11 cellular contexts compared by ENCODE assay signal in the genomic region with DNA sequence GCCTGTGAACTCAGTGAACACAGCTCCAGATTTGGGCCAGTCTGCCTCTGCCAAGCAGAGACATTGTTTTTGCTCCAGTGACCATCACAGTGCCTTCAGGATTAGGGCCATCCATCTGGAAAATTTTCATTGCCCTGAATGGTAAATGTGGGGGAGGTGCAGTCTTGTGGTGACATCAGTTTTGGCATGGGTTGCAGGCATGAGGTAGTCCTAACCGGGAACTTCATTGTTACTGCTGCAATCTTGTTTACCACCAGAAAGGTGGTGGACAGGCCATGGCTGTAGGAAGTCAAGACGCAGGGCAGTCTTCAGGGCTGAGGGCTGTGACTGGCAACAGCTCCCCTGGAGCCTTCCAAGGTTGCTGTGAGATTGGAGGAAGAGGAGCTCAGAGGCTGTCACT.
DNase-seq lines count a peak whose midpoint lies in the region; ATAC-seq, FAIRE-seq and TF ChIP-seq lines count a peak whose summit lies in the region.
"Had no signal": no experiment of that assay in that cellular context is flagged by ENCODE, and none has a peak within 500 bp of the region (broad histone marks: within the 10 kb centered on the region; RNA-seq: fewer than 3 reads in every experiment).

No MANE protein-coding gene starts in this region.

- no peaks in the 10 kb centered on the region for H3K9me3 Mint-ChIP-seq in stimulated activated naive B cell treated with anti-CD40 and anti-IgM and Interleukin-4, amounts not matched to agents 10 μg/mL and 1 μg/mL and 100 μg/mL, for 72 hours

- no peak for TF ChIP-seq CTCF in astrocyte of the cerebellum (IDR thresholded peaks at IDR 0.05; ENCODE audit: low read depth, low read length, missing control alignments)
- TF ChIP-seq CTCF in D721Med (IDR thresholded peaks at IDR 0.05; ENCODE audit: insufficient read depth, missing control alignments): no peak

- peaks cover 3 to 5% of the 10 kb centered on the region in 2 donors for H3K27me3 Mint-ChIP-seq in stimulated activated naive B cell treated with anti-CD40 and anti-IgM and Interleukin-4, amounts not matched to agents 10 μg/mL and 1 μg/mL and 100 μg/mL, for 72 hours

- no peak overlapping the region for H3K4me3 Mint-ChIP-seq in stimulated activated naive B cell treated with anti-CD40 and anti-IgM and Interleukin-4, amounts not matched to agents 10 μg/mL and 1 μg/mL and 100 μg/mL, for 72 hours

- no peak for ATAC-seq in stimulated activated naive B cell treated with anti-CD40 and anti-IgM and Interleukin-4, amounts not matched to agents 10 μg/mL and 1 μg/mL and 100 μg/mL, for 72 hours (replicated peaks)

- peak overlapping the region; percentile 69 for H3K27ac Mint-ChIP-seq in stimulated activated naive B cell treated with anti-CD40 and anti-IgM and Interleukin-4, amounts not matched to agents 10 μg/mL and 1 μg/mL and 100 μg/mL, for 72 hours

- peaks cover 32 to 52% of the 10 kb centered on the region in 2 donors for H3K4me1 Mint-ChIP-seq in stimulated activated naive B cell treated with anti-CD40 and anti-IgM and Interleukin-4, amounts not matched to agents 10 μg/mL and 1 μg/mL and 100 μg/mL, for 72 hours

- FAIRE-seq in GM19239 (lab: Jason Lieb, UNC) (peak; percentile 53), D721Med (lab: Jason Lieb, UNC) (no peak)
- FAIRE-seq: H1 had no signal

- DNase-seq in GM19239 (ENCODE audit: insufficient read length, low spot score): no peak
- DNase-seq in astrocyte of the cerebellum (ENCODE audit: low read depth): peak; percentile 70
- peak; percentile 53 for DNase-seq in inferior parietal cortex (ENCODE audit: extremely low spot score)
- DNase-seq in stimulated activated naive B cell treated with anti-CD40 and anti-IgM and Interleukin-4, amounts not matched to agents 10 μg/mL and 1 μg/mL and 100 μg/mL, for 72 hours: no peak
- no peak for DNase-seq in NCI-H1105 (lab: John Stamatoyannopoulos, UW)
- no peak for DNase-seq in stimulated activated naive CD4-positive, alpha-beta T cell (lab: John Stamatoyannopoulos, UW)
- DNase-seq in activated effector memory CD4-positive, alpha-beta T cell treated with Interleukin-2 at 50 U/mL for 16 hours: no peak
- no peak for DNase-seq in D721Med (ENCODE audit: insufficient read length, low spot score)
- DNase-seq: activated CD4-positive, alpha-beta T cell treated with anti-CD3 and anti-CD28 coated beads, Interleukin-2, amount 50 U/mL, for 1 hour had no signal

- in situ Hi-C loops in astrocyte of the cerebellum (cut with HindIII; ENCODE audit: low sequenced_read_pairs): loop anchor here (25.0 kb wide), 1 partner anchor 178 kb away; no protein-coding TSS in a partner anchor

- no peak overlapping the region for H3K4me3 ChIP-seq in astrocyte of the cerebellum (ENCODE audit: low read depth, low read length)
- H3K4me3 ChIP-seq: cardiac muscle cell had no signal

- no peaks in the 10 kb centered on the region for H3K36me3 Mint-ChIP-seq in stimulated activated naive B cell treated with anti-CD40 and anti-IgM and Interleukin-4, amounts not matched to agents 10 μg/mL and 1 μg/mL and 100 μg/mL, for 72 hours

Comparison
In these comparisons a context has a peak if more than half of its experiments do, and no peak if none do; other contexts are left out.
1. DNase-seq: peak in astrocyte of the cerebellum (single experiment) and inferior parietal cortex (single experiment); none in GM19239 (single experiment), stimulated activated naive B cell treated with anti-CD40 and anti-IgM and Interleukin-4, amounts not matched to agents 10 μg/mL and 1 μg/mL and 100 μg/mL, for 72 hours (single experiment), NCI-H1105 (single experiment), stimulated activated naive CD4-positive, alpha-beta T cell (0 of 6), activated effector memory CD4-positive, alpha-beta T cell treated with Interleukin-2 at 50 U/mL for 16 hours (single experiment) and D721Med (single experiment).